8 cellular contexts compared by ENCODE assay signal in genomic region chr11:17978553-17979287, GRCh38. TPM values are rescaled to one million over a fixed set of nuclear protein-coding genes. Genes with fewer than 3 reads are reported as not detected.
DNase-seq lines count a peak whose midpoint lies in the region; ATAC-seq and TF ChIP-seq lines count a peak whose summit lies in the region.

No MANE protein-coding gene starts in this region.

- H3K27me3 ChIP-seq in WERI-Rb-1 (ENCODE audit: insufficient read depth, low read depth, severe bottlenecking) (no peaks in the 10 kb centered on the region), foreskin keratinocyte (no peaks in the 10 kb centered on the region)

- H3K27me3 Mint-ChIP-seq in progenitor cell of endocrine pancreas, result no peaks in the 10 kb centered on the region

- no peaks in the 10 kb centered on the region for H3K4me1 ChIP-seq in foreskin keratinocyte

- CTCF ChIA-PET in GM10248 (lab: Yijun Ruan, JAX), result interaction anchor here (0.7 to 18.7 kb wide), 44 partner anchors 10 to 599 kb away, joined by 3 to 290 read pairs (median 4); partner anchors contain the start of gene KCNC1

- no peaks in the 10 kb centered on the region for H3K9me3 ChIP-seq in WERI-Rb-1 (ENCODE audit: severe bottlenecking)

- no peaks in the 10 kb centered on the region for H3K9me3 Mint-ChIP-seq in progenitor cell of endocrine pancreas (ENCODE audit: low read depth)

- H3K4me1 Mint-ChIP-seq in progenitor cell of endocrine pancreas (ENCODE audit: low read depth), result peaks cover 3% of the 10 kb centered on the region

- peaks cover 35% of the 10 kb centered on the region for H3K36me3 ChIP-seq in WERI-Rb-1

- H3K27ac Mint-ChIP-seq in progenitor cell of endocrine pancreas, result no peak overlapping the region

- peaks cover 4% of the 10 kb centered on the region for H3K36me3 Mint-ChIP-seq in progenitor cell of endocrine pancreas (ENCODE audit: insufficient read depth)

- H3K4me3 ChIP-seq in NB4 (ENCODE audit: low read depth, low read length), result no peak overlapping the region
- H3K4me3 ChIP-seq in WERI-Rb-1 (ENCODE audit: low read depth, low read length), result no peak overlapping the region

- TF ChIP-seq CTCF in GM10248 (IDR thresholded peaks at IDR 0.05; ENCODE audit: control extremely low read depth, extremely low read depth, low read depth, missing control alignments), result peak; percentile 68
- peak; percentile 73 for TF ChIP-seq CTCF in NB4 (IDR thresholded peaks at IDR 0.05; ENCODE audit: low read depth, low read length)
- peak; percentile 93 for TF ChIP-seq CTCF in WERI-Rb-1 (IDR thresholded peaks at IDR 0.05; ENCODE audit: low read depth, low read length)
- TF ChIP-seq CTCF in foreskin keratinocyte (conservative IDR thresholded peaks at IDR 0.05), result peak; percentile 78
- TF ChIP-seq CTCF in progenitor cell of endocrine pancreas (IDR thresholded peaks at IDR 0.05; ENCODE audit: unreplicated experiment), result peak; percentile 80

- H3K27ac ChIP-seq in WERI-Rb-1 (no peak overlapping the region), foreskin keratinocyte (no peak overlapping the region)

- no peak for TF ChIP-seq POLR2A in NB4 (IDR thresholded peaks at IDR 0.05; ENCODE audit: extremely low read depth, insufficient read length)

- DNase-seq in AG08395 (ENCODE audit: low spot score) (peak; percentile 86), GM10248 (ENCODE audit: extremely low spot score) (peak; percentile 49), NB4 (ENCODE audit: low read depth) (peak; percentile 49), WERI-Rb-1 (peak; percentile 66), foreskin keratinocyte (peak in 1 of 2 donors; percentile 32), progenitor cell of endocrine pancreas (ENCODE audit: low spot score, unreplicated experiment) (peak; percentile 49)

- POLR2A ChIA-PET in GM10248 (lab: Yijun Ruan, JAX), result interaction anchor here (0.7 kb wide), 1 partner anchor 11 kb away, joined by 3 read pairs; no protein-coding TSS in a partner anchor

- ATAC-seq in foreskin keratinocyte (peak; percentile 86), HG02678 (IDR thresholded peaks at IDR 0.05; ENCODE audit: unreplicated experiment) (no peak), HG02840 (IDR thresholded peaks at IDR 0.05; ENCODE audit: low FRiP score, unreplicated experiment) (no peak)

- no peak overlapping the region for H3K4me3 Mint-ChIP-seq in progenitor cell of endocrine pancreas (ENCODE audit: low read depth)

RNA-seq across cellular contexts. Expression of gene SERGEF, which starts 34.1 kb away (rescaled TPM):
- total RNA-seq in foreskin keratinocyte, result 27.8 and 31.2 TPM in 2 replicates
- polyA plus RNA-seq in foreskin keratinocyte, result 24.3 and 26.2 TPM in 2 replicates
- total RNA-seq in progenitor cell of endocrine pancreas, result 32.4 and 34.8 TPM in 2 replicates
